8 cellular contexts compared by ENCODE assay signal in genomic region chr1:228664399-228664914, GRCh38.
A peak's percentile ranks its signal among the peaks of the same experiment; 100 is the strongest.
DNase-seq lines count a peak whose midpoint lies in the region; ATAC-seq, FAIRE-seq and TF ChIP-seq lines count a peak whose summit lies in the region.

No MANE protein-coding gene starts in this region.

- TF ChIP-seq POLR2A in GM12891 (IDR thresholded peaks at IDR 0.05; ENCODE audit: low read depth, low read length) (no peak), spleen (IDR thresholded peaks at IDR 0.05) (no peak)

- peaks cover 0 to 6% (median 5%) of the 10 kb centered on the region in 6 donors for H3K4me1 ChIP-seq in spleen

- 39 to 45% (median 41%) methylated on average over 14 of the region's 14 CpGs for WGBS in spleen, 5 donors

- ATAC-seq in HG02759 (IDR thresholded peaks at IDR 0.05; ENCODE audit: unreplicated experiment) (no peak), HG02870 (IDR thresholded peaks at IDR 0.05; ENCODE audit: unreplicated experiment) (no peak)

- TF ChIP-seq CTCF in astrocyte of the cerebellum (IDR thresholded peaks at IDR 0.05; ENCODE audit: low read depth, low read length, missing control alignments) (peak; percentile 64), spleen (IDR thresholded peaks at IDR 0.05 in 8 of 11, conservative IDR thresholded peaks at IDR 0.05 in 3 of 11) (peak; percentile 50 to 81 (median 70))

- FAIRE-seq in GM12891 (lab: Jason Lieb, UNC): peak; percentile 43

- peaks cover 0 to 8% (median 0%) of the 10 kb centered on the region in 7 donors for H3K27me3 ChIP-seq in spleen (replicated peaks in 1 of 7)

- H3K36me3 ChIP-seq in spleen: no peaks in the 10 kb centered on the region

- in situ Hi-C loops in astrocyte of the cerebellum (cut with HindIII; ENCODE audit: low sequenced_read_pairs): no loop called here

- peak; percentile 41 for DNase-seq in GM12891 (ENCODE audit: insufficient read length, low spot score)
- DNase-seq in NCI-H1930 (lab: John Stamatoyannopoulos, UW): peak; percentile 20 to 50
- peak; percentile 33 for DNase-seq in T-helper 22 cell (ENCODE audit: low read depth)
- DNase-seq in astrocyte of the cerebellum (ENCODE audit: low read depth): peak; percentile 47
- DNase-seq in hippocampal formation (lab: John Stamatoyannopoulos, UW): peak; percentile 65 to 78
- DNase-seq in spleen: peak; percentile 85

- H3K4me3 ChIP-seq in astrocyte of the cerebellum (ENCODE audit: low read depth, low read length) (no peak overlapping the region), spleen (no peak overlapping the region)

- no peak overlapping the region for H3K27ac ChIP-seq in spleen

- H3K9me3 ChIP-seq in spleen: no peaks in the 10 kb centered on the region

- intact Hi-C loops in spleen (cut with DNase I; ENCODE audit: low total_unique reads): no loop called here

TF ChIP-seq in GM12891, 5 proteins besides CTCF, POLR2A, EP300 and RAD21:
- TF ChIP-seq POU2F2 (IDR thresholded peaks at IDR 0.05; ENCODE audit: low read depth, low read length) (no peak), POLR2AphosphoS5 (IDR thresholded peaks at IDR 0.05; ENCODE audit: low read depth, low read length) (no peak), TAF1 (IDR thresholded peaks at IDR 0.05; ENCODE audit: low read depth, low read length) (no peak), PAX5 (IDR thresholded peaks at IDR 0.05; ENCODE audit: insufficient read depth, low read length, severe bottlenecking) (no peak), SPI1 (IDR thresholded peaks at IDR 0.05; ENCODE audit: low read depth, low read length) (no peak)

Comparison
In these comparisons a context has a peak if more than half of its experiments do, and no peak if none do; other contexts are left out.
1. DNase-seq: peak in every context shown above with its lines; median percentile 85 in spleen; 72 in hippocampal formation; 47 in astrocyte of the cerebellum; 41 in GM12891; 35 in NCI-H1930; 33 in T-helper 22 cell.